Comparison of ENCODE assay signal across 1 cellular context in the genomic region with DNA sequence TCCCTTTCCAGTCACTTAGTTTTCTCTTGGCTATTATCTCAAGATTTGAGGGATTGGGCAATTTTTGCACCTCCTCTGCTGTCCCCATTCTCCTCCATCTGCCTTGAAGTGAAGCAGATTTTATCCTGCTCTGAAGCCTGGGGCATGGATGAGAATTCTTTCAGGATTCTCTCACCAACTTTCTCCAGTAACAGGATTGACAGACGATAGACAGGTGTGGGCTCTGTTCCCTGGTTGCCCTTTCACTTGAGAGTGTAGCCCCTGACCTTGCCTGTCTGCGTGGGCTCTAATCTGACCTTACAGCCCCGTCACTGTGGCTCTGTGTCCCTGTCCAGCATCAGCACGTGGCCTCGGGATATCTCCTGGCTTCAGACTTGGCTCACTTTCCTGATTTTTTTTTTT.
A peak's percentile ranks its signal among the peaks of the same experiment; 100 is the strongest.
TF ChIP-seq lines count a peak whose summit lies in the region.

No MANE protein-coding gene starts in this region.

TF ChIP-seq in PFSK-1, 5 proteins besides CTCF, POLR2A, EP300 and RAD21 (continued from another document):
- TF ChIP-seq, protein P1, sequence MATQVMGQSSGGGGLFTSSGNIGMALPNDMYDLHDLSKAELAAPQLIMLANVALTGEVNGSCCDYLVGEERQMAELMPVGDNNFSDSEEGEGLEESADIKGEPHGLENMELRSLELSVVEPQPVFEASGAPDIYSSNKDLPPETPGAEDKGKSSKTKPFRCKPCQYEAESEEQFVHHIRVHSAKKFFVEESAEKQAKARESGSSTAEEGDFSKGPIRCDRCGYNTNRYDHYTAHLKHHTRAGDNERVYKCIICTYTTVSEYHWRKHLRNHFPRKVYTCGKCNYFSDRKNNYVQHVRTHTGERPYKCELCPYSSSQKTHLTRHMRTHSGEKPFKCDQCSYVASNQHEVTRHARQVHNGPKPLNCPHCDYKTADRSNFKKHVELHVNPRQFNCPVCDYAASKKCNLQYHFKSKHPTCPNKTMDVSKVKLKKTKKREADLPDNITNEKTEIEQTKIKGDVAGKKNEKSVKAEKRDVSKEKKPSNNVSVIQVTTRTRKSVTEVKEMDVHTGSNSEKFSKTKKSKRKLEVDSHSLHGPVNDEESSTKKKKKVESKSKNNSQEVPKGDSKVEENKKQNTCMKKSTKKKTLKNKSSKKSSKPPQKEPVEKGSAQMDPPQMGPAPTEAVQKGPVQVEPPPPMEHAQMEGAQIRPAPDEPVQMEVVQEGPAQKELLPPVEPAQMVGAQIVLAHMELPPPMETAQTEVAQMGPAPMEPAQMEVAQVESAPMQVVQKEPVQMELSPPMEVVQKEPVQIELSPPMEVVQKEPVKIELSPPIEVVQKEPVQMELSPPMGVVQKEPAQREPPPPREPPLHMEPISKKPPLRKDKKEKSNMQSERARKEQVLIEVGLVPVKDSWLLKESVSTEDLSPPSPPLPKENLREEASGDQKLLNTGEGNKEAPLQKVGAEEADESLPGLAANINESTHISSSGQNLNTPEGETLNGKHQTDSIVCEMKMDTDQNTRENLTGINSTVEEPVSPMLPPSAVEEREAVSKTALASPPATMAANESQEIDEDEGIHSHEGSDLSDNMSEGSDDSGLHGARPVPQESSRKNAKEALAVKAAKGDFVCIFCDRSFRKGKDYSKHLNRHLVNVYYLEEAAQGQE (IDR thresholded peaks at IDR 0.05; ENCODE audit: insufficient read depth in 1 of 2, low read depth in 2 of 2, low read length in 2 of 2), result peak; percentile 81 to 86
